ENCODE assay signal across 2 cellular contexts in the genomic region with DNA sequence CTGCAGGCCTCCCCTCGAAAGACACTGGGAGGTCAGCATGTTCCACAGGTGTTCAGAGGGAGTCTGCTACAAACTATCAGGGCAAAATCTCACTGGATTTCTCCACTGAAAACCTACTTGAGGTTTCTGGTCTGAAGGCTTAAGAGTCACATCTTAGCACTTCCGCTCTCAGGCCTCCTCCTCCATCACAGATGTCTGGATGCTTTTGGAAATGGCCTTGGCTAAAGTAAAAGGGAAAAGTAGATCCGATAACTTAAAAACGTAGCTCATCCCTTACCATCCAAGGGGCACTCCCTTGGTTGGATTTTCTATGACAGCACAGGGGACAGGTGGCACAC.
TF ChIP-seq lines count a peak whose summit lies in the region.

No MANE protein-coding gene starts in this region.

TF ChIP-seq in liver, 16 proteins besides CTCF, POLR2A, EP300 and RAD21 (continued from another document):
- TF ChIP-seq EGR1 (IDR thresholded peaks at IDR 0.05; ENCODE audit: low read depth in 2 of 2) (no peak), YY1 (IDR thresholded peaks at IDR 0.05) (no peak), ZBTB33 (IDR thresholded peaks at IDR 0.05) (no peak), JUND (IDR thresholded peaks at IDR 0.05) (no peak), FOXA2 (IDR thresholded peaks at IDR 0.05) (no peak)
- TF ChIP-seq, protein P1, sequence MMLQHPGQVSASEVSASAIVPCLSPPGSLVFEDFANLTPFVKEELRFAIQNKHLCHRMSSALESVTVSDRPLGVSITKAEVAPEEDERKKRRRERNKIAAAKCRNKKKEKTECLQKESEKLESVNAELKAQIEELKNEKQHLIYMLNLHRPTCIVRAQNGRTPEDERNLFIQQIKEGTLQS (IDR thresholded peaks at IDR 0.05), result no peak

TF ChIP-seq in HepG2, 621 proteins besides CTCF, POLR2A, EP300 and RAD21:
- TF ChIP-seq ATAD3A (CRISPR knock-in tag; IDR thresholded peaks at IDR 0.05), result no peak
- TF ChIP-seq ZNF224 (CRISPR knock-in tag; IDR thresholded peaks at IDR 0.05), result no peak
- no peak for TF ChIP-seq HMGA1 (CRISPR knock-in tag; conservative IDR thresholded peaks at IDR 0.05)
- TF ChIP-seq, protein P2, sequence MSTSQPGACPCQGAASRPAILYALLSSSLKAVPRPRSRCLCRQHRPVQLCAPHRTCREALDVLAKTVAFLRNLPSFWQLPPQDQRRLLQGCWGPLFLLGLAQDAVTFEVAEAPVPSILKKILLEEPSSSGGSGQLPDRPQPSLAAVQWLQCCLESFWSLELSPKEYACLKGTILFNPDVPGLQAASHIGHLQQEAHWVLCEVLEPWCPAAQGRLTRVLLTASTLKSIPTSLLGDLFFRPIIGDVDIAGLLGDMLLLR (CRISPR knock-in tag; IDR thresholded peaks at IDR 0.05), result no peak
- no peak for TF ChIP-seq ZFY (CRISPR knock-in tag; IDR thresholded peaks at IDR 0.05)
- no peak for TF ChIP-seq ZNF839 (CRISPR knock-in tag; IDR thresholded peaks at IDR 0.05; ENCODE audit: borderline replicate concordance)
